ENCODE assay signal across 18 cellular contexts in genomic region chr10:14738011-14738510, GRCh38. TPM values are rescaled to one million over a fixed set of nuclear protein-coding genes. Genes with fewer than 3 reads are reported as not detected.
A peak's percentile ranks its signal among the peaks of the same experiment; 100 is the strongest.
DNase-seq lines count a peak whose midpoint lies in the region; ATAC-seq and TF ChIP-seq lines count a peak whose summit lies in the region.
"Had no signal": no experiment of that assay in that cellular context is flagged by ENCODE, and none has a peak within 500 bp of the region (broad histone marks: within the 10 kb centered on the region; RNA-seq: fewer than 3 reads in every experiment).

No MANE protein-coding gene starts in this region.

- peaks cover 0 to 10% (median 8%) of the 10 kb centered on the region in 5 experiments for H3K9me3 Mint-ChIP-seq in brain

- ATAC-seq in Right ventricle myocardium superior (ENCODE audit: poor library complexity) = no peak

- peaks cover 4% of the 10 kb centered on the region for H3K27me3 Mint-ChIP-seq in brain
- H3K27me3 Mint-ChIP-seq: CD4-positive, CD25-positive, alpha-beta regulatory T cell had no signal

- H3K36me3 Mint-ChIP-seq in brain = no peaks in the 10 kb centered on the region
- H3K36me3 Mint-ChIP-seq: CD4-positive, CD25-positive, alpha-beta regulatory T cell had no signal

- no peak overlapping the region for H3K4me3 Mint-ChIP-seq in brain
- H3K4me3 Mint-ChIP-seq: CD4-positive, CD25-positive, alpha-beta regulatory T cell had no signal

- TF ChIP-seq CTCF in left ventricle myocardium inferior (IDR thresholded peaks at IDR 0.05; ENCODE audit: borderline replicate concordance) = no peak
- no peak for TF ChIP-seq CTCF in brain (conservative IDR thresholded peaks at IDR 0.05)
- no peak for TF ChIP-seq CTCF in sigmoid colon (IDR thresholded peaks at IDR 0.05)

- H3K4me1 ChIP-seq in left ventricle myocardium inferior (peaks cover 45% of the 10 kb centered on the region), sigmoid colon (peaks cover 0 to 39% (median 27%) of the 10 kb centered on the region in 4 donors)

- intact Hi-C loops in left ventricle myocardium inferior (cut with micrococcal nuclease) (no loop called here), Right ventricle myocardium superior (cut with DNase I) (no loop called here), sigmoid colon (cut with DNase I) (loop anchor here (10.0 kb wide), 1 partner anchor 133 kb away; no protein-coding TSS in a partner anchor)

- no peak for DNase-seq in left ventricle myocardium inferior
- no peak for DNase-seq in Right ventricle myocardium superior
- no peak for DNase-seq in sigmoid colon
- DNase-seq in NCI-H524 (lab: John Stamatoyannopoulos, UW) = no peak
- no peak for DNase-seq in NCI-H510A (lab: John Stamatoyannopoulos, UW)
- no peak for DNase-seq in HT-29 (ENCODE audit: low spot score)
- DNase-seq in NCI-H2029 treated with DMSO at 0.1 percent for 48 hours (lab: John Stamatoyannopoulos, UW) = no peak
- DNase-seq: CD4-positive, CD25-positive, alpha-beta regulatory T cell; DND-41; GF-D8; KG1; MG63; NCI-H1105 treated with DMSO at 0.1 percent for 48 hours; NCI-H187; NCI-H2171 treated with DMSO at 0.1 percent for 48 hours; SHP77 treated with DMSO at 0.1 percent for 48 hours had no signal

- 72 to 77% methylated on average over 6 of the region's 6 CpGs for WGBS in sigmoid colon, 2 donors

- no peaks in the 10 kb centered on the region for H3K9me3 ChIP-seq in left ventricle myocardium inferior (replicated peaks)
- no peaks in the 10 kb centered on the region for H3K9me3 ChIP-seq in sigmoid colon
- H3K9me3 ChIP-seq: MG63 had no signal

- H3K27me3 ChIP-seq in left ventricle myocardium inferior (ENCODE audit: low read depth) (no peaks in the 10 kb centered on the region), sigmoid colon (no peaks in the 10 kb centered on the region)
- H3K27me3 ChIP-seq: MG63 had no signal

- TF ChIP-seq EP300 in sigmoid colon (IDR thresholded peaks at IDR 0.05) = no peak

- H3K4me3 ChIP-seq in left ventricle myocardium inferior (no peak overlapping the region), sigmoid colon (no peak overlapping the region)
- H3K4me3 ChIP-seq: MG63 had no signal

- H3K36me3 ChIP-seq in left ventricle myocardium inferior = no peaks in the 10 kb centered on the region
- no peaks in the 10 kb centered on the region for H3K36me3 ChIP-seq in sigmoid colon
- H3K36me3 ChIP-seq: MG63 had no signal

- H3K27ac ChIP-seq in left ventricle myocardium inferior (replicated peaks) (peak overlapping the region; percentile 70), sigmoid colon (peak overlapping the region in 3 of 4 donors; percentile 48 to 68 (median 58))
- H3K27ac ChIP-seq: HL-60 had no signal

- H3K27ac Mint-ChIP-seq in brain = peak overlapping the region in 3 of 5 experiments; percentile 21 to 57 (median 51)

- peaks cover 43% of the 10 kb centered on the region for H3K4me1 Mint-ChIP-seq in brain

- no peak for TF ChIP-seq POLR2A in sigmoid colon (IDR thresholded peaks at IDR 0.05)

RNA-seq across cellular contexts. Expression of gene FAM107B, which starts 36.6 kb away (rescaled TPM):
- total RNA-seq in left ventricle myocardium inferior (4.7 TPM), Right ventricle myocardium superior (3.3 TPM), sigmoid colon (10 to 100 TPM; 12.8 to 15.0 (median 14.2) TPM)
- polyA plus RNA-seq in brain (ENCODE audit: insufficient read depth, low read depth, low replicate concordance) (105 TPM), sigmoid colon (100 to 1,000 TPM in 2 of 3 donors, 10 to 100 TPM in 1; 61.9 to 111 (median 103) TPM)
- 11.0 and 14.1 TPM in 2 replicates for total RNA-seq in HT-29 (2014; rRNA removed; shearing (Covaris generic))
